In the genomic region with DNA sequence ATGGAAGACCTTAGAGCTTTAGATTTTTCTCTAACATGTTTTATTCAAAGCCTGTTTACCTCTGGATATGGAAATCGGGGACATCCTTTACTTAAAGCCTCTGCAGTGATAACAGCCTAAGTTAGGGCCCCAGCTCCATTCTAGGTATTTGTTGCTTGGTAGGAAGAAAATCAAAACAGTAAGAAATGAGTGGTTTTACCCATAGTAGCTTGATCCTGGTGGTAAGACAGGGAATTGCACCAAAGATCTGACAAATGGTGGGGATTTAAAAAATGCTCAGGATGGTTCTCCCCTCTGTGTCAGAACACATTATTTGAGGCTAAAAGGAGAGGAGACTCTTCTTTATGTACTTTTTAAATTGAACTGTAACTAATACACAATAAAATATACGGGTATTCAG, we compare ENCODE assay signal across 14 cellular contexts. TPM values are rescaled to one million over a fixed set of nuclear protein-coding genes. Genes with fewer than 3 reads are reported as not detected.
DNase-seq lines count a peak whose midpoint lies in the region; ATAC-seq, FAIRE-seq and TF ChIP-seq lines count a peak whose summit lies in the region.
"Had no signal": no experiment of that assay in that cellular context is flagged by ENCODE, and none has a peak within 500 bp of the region (broad histone marks: within the 10 kb centered on the region; RNA-seq: fewer than 3 reads in every experiment).

No MANE protein-coding gene starts in this region.

- no peak overlapping the region for H2BK12ac ChIP-seq in H9 (ENCODE audit: insufficient read length, low read depth, low read length)

- H3K27ac ChIP-seq in DND-41 (ENCODE audit: low read length): no peak overlapping the region
- no peak overlapping the region for H3K27ac ChIP-seq in H9 (ENCODE audit: insufficient read length, low read depth, low read length)
- H3K27ac ChIP-seq in astrocyte (ENCODE audit: low read depth, low read length): no peak overlapping the region
- H3K27ac ChIP-seq: skin epidermis, suprapubic skin had no signal

- H3K4me2 ChIP-seq in DND-41 (ENCODE audit: insufficient read depth, low read length) (no peak overlapping the region), H9 (ENCODE audit: insufficient read depth, insufficient read length, low read length) (no peak overlapping the region), astrocyte (ENCODE audit: low read length) (no peak overlapping the region)

- TF ChIP-seq CTCF in DND-41 (IDR thresholded peaks at IDR 0.05; ENCODE audit: borderline replicate concordance, extremely low read depth, low read length, poor library complexity, severe bottlenecking) (peak; percentile 40), H9 (conservative IDR thresholded peaks at IDR 0.05) (peak; percentile 58), astrocyte (IDR thresholded peaks at IDR 0.05; ENCODE audit: insufficient read depth, low read depth, low read length) (peak; percentile 17), kidney epithelial cell (IDR thresholded peaks at IDR 0.05; ENCODE audit: insufficient read depth, low read length, poor library complexity, severe bottlenecking) (peak; percentile 36), GM20000 (IDR thresholded peaks at IDR 0.05; ENCODE audit: extremely low read depth, missing control alignments) (no peak)

- H3K36me3 Mint-ChIP-seq in H9 (ENCODE audit: insufficient read depth in 1 of 3, low read depth in 3 of 3) (peaks cover 0 to 2% (median 0%) of the 10 kb centered on the region in 3 experiments; a peak in 1 of 7 replicates), astrocyte (ENCODE audit: low read depth, unreplicated experiment) (no peaks in the 10 kb centered on the region)
- H3K36me3 Mint-ChIP-seq: naive B cell had no signal

- H3K4me3 ChIP-seq in DND-41 (ENCODE audit: low read depth in 1 of 2, low read length in 2 of 2) (no peak overlapping the region), astrocyte (ENCODE audit: insufficient read depth, low read depth, low read length) (no peak overlapping the region), kidney epithelial cell (ENCODE audit: low read depth, low read length) (no peak overlapping the region)
- H3K4me3 ChIP-seq: skin epidermis, suprapubic skin had no signal

- FAIRE-seq in astrocyte (lab: Jason Lieb, UNC): no peak

- no peak overlapping the region for H3K4ac ChIP-seq in H9 (ENCODE audit: low read depth, low read length)

- H3K79me1 ChIP-seq in H9 (ENCODE audit: insufficient read depth, low read depth, low read length, poor library complexity, severe bottlenecking): no peaks in the 10 kb centered on the region

- DNase-seq in DND-41 (no peak), H9 (no peak), astrocyte (ENCODE audit: low read depth) (no peak), kidney epithelial cell (ENCODE audit: low read depth) (no peak), GM20000 (ENCODE audit: low spot score) (no peak), SW 1271 (lab: John Stamatoyannopoulos, UW) (no peak), NCI-H146 treated with DMSO at 0.1 percent for 48 hours (lab: John Stamatoyannopoulos, UW; ENCODE audit: unreplicated experiment) (no peak), A172 (ENCODE audit: low spot score) (no peak)
- DNase-seq: activated CD4-positive, alpha-beta T cell treated with anti-CD3 and anti-CD28 coated beads for 1 hour; HCEC 1CT; naive B cell; NCI-H1694 treated with DMSO at 0.1 percent for 48 hours had no signal

- H3K79me2 ChIP-seq in DND-41 (ENCODE audit: insufficient read depth, low read length): peaks cover 17% of the 10 kb centered on the region
- no peaks in the 10 kb centered on the region; the same call in 1 of the 2 replicates for H3K79me2 ChIP-seq in H9 (ENCODE audit: insufficient read depth, low read length)
- no peaks in the 10 kb centered on the region for H3K79me2 ChIP-seq in astrocyte (ENCODE audit: insufficient read depth, low read length)

- H3K56ac ChIP-seq in H9 (ENCODE audit: insufficient read length, low read depth, low read length): no peak overlapping the region

- H2BK20ac ChIP-seq in H9 (ENCODE audit: low read depth, low read length, poor library complexity, severe bottlenecking): no peak overlapping the region

- H3K4me1 Mint-ChIP-seq in H9 (peaks cover 14 to 16% of the 10 kb centered on the region in 2 experiments), astrocyte (ENCODE audit: low read depth, unreplicated experiment) (peaks cover 14% of the 10 kb centered on the region)
- H3K4me1 Mint-ChIP-seq: naive B cell had no signal

- H3K23ac ChIP-seq in H9 (ENCODE audit: insufficient read length, low read depth, low read length): no peak overlapping the region

- H2AK5ac ChIP-seq in H9 (ENCODE audit: insufficient read length, low read length): no peak overlapping the region

- H3K4me3 Mint-ChIP-seq in H9: no peak overlapping the region
- no peak overlapping the region for H3K4me3 Mint-ChIP-seq in astrocyte (ENCODE audit: unreplicated experiment)
- H3K4me3 Mint-ChIP-seq: naive B cell had no signal

- H3K9ac ChIP-seq in DND-41 (ENCODE audit: low read depth, low read length): no peak overlapping the region
- H3K9ac ChIP-seq in H9 (ENCODE audit: extremely low read depth, insufficient read length, low read length): no peak overlapping the region
- no peak overlapping the region for H3K9ac ChIP-seq in astrocyte (ENCODE audit: low read length)

- H3T11ph ChIP-seq in H9 (ENCODE audit: low read length): no peak overlapping the region

- H3K27me3 Mint-ChIP-seq in H9 (ENCODE audit: low read depth): no peaks in the 10 kb centered on the region
- H3K27me3 Mint-ChIP-seq in astrocyte (ENCODE audit: low read depth, unreplicated experiment): no peaks in the 10 kb centered on the region
- H3K27me3 Mint-ChIP-seq: naive B cell had no signal

- no peaks in the 10 kb centered on the region for H3K23me2 ChIP-seq in H9 (ENCODE audit: insufficient read length, low read depth, low read length, poor library complexity, severe bottlenecking)

- H3K36me3 ChIP-seq in DND-41 (ENCODE audit: insufficient read depth, low read length): no peaks in the 10 kb centered on the region
- H3K36me3 ChIP-seq in astrocyte (ENCODE audit: insufficient read depth, low read length): no peaks in the 10 kb centered on the region
- no peaks in the 10 kb centered on the region for H3K36me3 ChIP-seq in kidney epithelial cell (ENCODE audit: control insufficient read depth, insufficient read depth, low read length)
- H3K36me3 ChIP-seq: suprapubic skin had no signal

- H4K91ac ChIP-seq in H9 (ENCODE audit: insufficient read length, low read depth, low read length): no peak overlapping the region

- no CpG with 5 or more reads among the region's 2 CpGs for WGBS in H9 (ENCODE audit: extremely low coverage, insufficient read length, low lambda C conversion rate)

- no peak overlapping the region for H2BK15ac ChIP-seq in H9 (ENCODE audit: low read depth, low read length)

- H3K27me3 ChIP-seq in DND-41 (ENCODE audit: insufficient read depth, low read length, poor library complexity): no peaks in the 10 kb centered on the region
- H3K27me3 ChIP-seq in H9 (ENCODE audit: insufficient read depth, low read length): no peaks in the 10 kb centered on the region
- H3K27me3 ChIP-seq in astrocyte (ENCODE audit: insufficient read depth, low read length): no peaks in the 10 kb centered on the region
- no peaks in the 10 kb centered on the region for H3K27me3 ChIP-seq in kidney epithelial cell (ENCODE audit: control insufficient read depth, insufficient read depth, low read length)
- H3K27me3 ChIP-seq: suprapubic skin had no signal

- no peak overlapping the region for H3K18ac ChIP-seq in H9 (ENCODE audit: insufficient read length, low read depth, low read length)

- H2AFZ ChIP-seq in DND-41 (ENCODE audit: low read depth, low read length): no peak overlapping the region
- H2AFZ ChIP-seq in H9 (ENCODE audit: low read length): no peak overlapping the region
- H2AFZ ChIP-seq in astrocyte (ENCODE audit: low read depth, low read length): no peak overlapping the region

- no peak overlapping the region for H2BK5ac ChIP-seq in H9 (ENCODE audit: insufficient read length, low read length)

- no peak overlapping the region for H4K8ac ChIP-seq in H9 (replicated peaks; ENCODE audit: insufficient read length, low read depth, low read length)

- H4K20me1 ChIP-seq in DND-41 (ENCODE audit: insufficient read depth, low read length) (peaks cover 2% of the 10 kb centered on the region; the same call in 1 of the 2 replicates), H9 (ENCODE audit: control insufficient read depth, insufficient read depth, insufficient read length) (no peaks in the 10 kb centered on the region), astrocyte (ENCODE audit: insufficient read depth, low read length) (no peaks in the 10 kb centered on the region)

- no peak overlapping the region for H2BK120ac ChIP-seq in H9 (ENCODE audit: low read depth, low read length, poor library complexity, severe bottlenecking)

- H3K9me3 Mint-ChIP-seq in H9 (peaks cover 42 to 51% of the 10 kb centered on the region in 2 experiments), astrocyte (ENCODE audit: unreplicated experiment) (no peaks in the 10 kb centered on the region)

- no peak overlapping the region for H3K27ac Mint-ChIP-seq in H9
- H3K27ac Mint-ChIP-seq in astrocyte (ENCODE audit: unreplicated experiment): no peak overlapping the region

- H4K5ac ChIP-seq in H9 (ENCODE audit: insufficient read length, low read depth, low read length): no peak overlapping the region

- no peak for ATAC-seq in DND-41 (ENCODE audit: insufficient read depth, low read depth)

- H3K9me3 ChIP-seq in DND-41 (ENCODE audit: insufficient read depth, low read length, severe bottlenecking) (no peaks in the 10 kb centered on the region), H9 (ENCODE audit: control insufficient read depth, low read depth, low read length) (peaks cover 35% of the 10 kb centered on the region), astrocyte (ENCODE audit: insufficient read depth, low read depth, low read length) (no peaks in the 10 kb centered on the region)
- H3K9me3 ChIP-seq: suprapubic skin had no signal

- no peak overlapping the region for H3K14ac ChIP-seq in H9 (ENCODE audit: insufficient read depth, low read length)

- no peaks in the 10 kb centered on the region for H3K4me1 ChIP-seq in DND-41 (ENCODE audit: insufficient read depth, low read length)
- no peaks in the 10 kb centered on the region for H3K4me1 ChIP-seq in H9 (ENCODE audit: insufficient read depth, low read length)
- H3K4me1 ChIP-seq in astrocyte (ENCODE audit: insufficient read depth, low read length): no peaks in the 10 kb centered on the region
- H3K4me1 ChIP-seq: suprapubic skin had no signal

RNA-seq across cellular contexts. Expression of a gene that starts 52.4 kb away (rescaled TPM):
- total RNA-seq in H9 (2021) (14.6 and 15.7 TPM in 2 replicates), astrocyte (8.3 and 8.9 TPM in 2 replicates), kidney epithelial cell (0.41 and 1.3 TPM in 2 replicates)
- under 0.01 and 0.02 TPM in 2 replicates for total RNA-seq in A172 (2014; rRNA removed; shearing (Covaris generic))
